10 cellular contexts compared by ENCODE assay signal in genomic region chr6:22024973-22025467, GRCh38.
DNase-seq lines count a peak whose midpoint lies in the region; ATAC-seq and TF ChIP-seq lines count a peak whose summit lies in the region.
"Had no signal": no experiment of that assay in that cellular context is flagged by ENCODE, and none has a peak within 500 bp of the region (broad histone marks: within the 10 kb centered on the region; RNA-seq: fewer than 3 reads in every experiment).

No MANE protein-coding gene starts in this region.

- no TSS peak for BruUV-seq in A673 (replicated peaks; lab: Mats Ljungman, UMichigan)

- DNase-seq in A673 (ENCODE audit: low spot score) (peak; percentile 66), endodermal cell (no peak), inferior parietal cortex (ENCODE audit: extremely low spot score) (no peak), NCI-H510A (lab: John Stamatoyannopoulos, UW) (no peak), DMS 273 (lab: John Stamatoyannopoulos, UW; ENCODE audit: unreplicated experiment) (no peak)
- DNase-seq in NK-92 treated with Interleukin-12 subunit alpha and Interleukin-12 subunit beta, amount 100 ng/mL, for 24 hours (lab: John Stamatoyannopoulos, UW): no peak

- peaks cover 6% of the 10 kb centered on the region for H3K9me3 Mint-ChIP-seq in endodermal cell

- H3K4me3 ChIP-seq in A673 (ENCODE audit: low read depth, low read length, poor library complexity, severe bottlenecking) (no peak overlapping the region), endodermal cell (ENCODE audit: low read length) (peak overlapping the region; percentile 61)
- H3K4me3 ChIP-seq: heart left ventricle had no signal

- peak overlapping the region; percentile 40 for H3K27ac ChIP-seq in A673 (ENCODE audit: low read depth, low read length, poor library complexity, severe bottlenecking)
- H3K27ac ChIP-seq in endodermal cell (ENCODE audit: low read depth, low read length): peak overlapping the region; percentile 91

- peak overlapping the region; percentile 32 for H3K4me3 Mint-ChIP-seq in endodermal cell

- H3K27ac Mint-ChIP-seq in endodermal cell: peak overlapping the region; percentile 97

- H3K36me3 ChIP-seq in A673 (ENCODE audit: insufficient read depth, low read length, poor library complexity, severe bottlenecking): no peaks in the 10 kb centered on the region
- peaks cover 58% of the 10 kb centered on the region for H3K36me3 ChIP-seq in endodermal cell (ENCODE audit: control insufficient read depth, insufficient read depth, low read length)

- H3K9ac ChIP-seq in endodermal cell (ENCODE audit: extremely low read depth, low read length, poor library complexity, severe bottlenecking): peak overlapping the region; percentile 69

- no peaks in the 10 kb centered on the region for H3K27me3 Mint-ChIP-seq in endodermal cell (ENCODE audit: insufficient read depth)
- H3K27me3 Mint-ChIP-seq: IgD-negative memory B cell had no signal

- H3K9me3 ChIP-seq in A673 (ENCODE audit: low read depth, low read length, poor library complexity, severe bottlenecking) (no peaks in the 10 kb centered on the region), endodermal cell (ENCODE audit: control insufficient read depth, low read length) (peaks cover 27% of the 10 kb centered on the region)

- 31 to 38% methylated on average over 1 to 4 of the region's 4 CpGs for WGBS in endodermal cell (ENCODE audit: insufficient coverage in 1 of 2, insufficient read length in 1 of 2), 2 experiments

- ATAC-seq in GM19455 (IDR thresholded peaks at IDR 0.05; ENCODE audit: unreplicated experiment) (peak; percentile 19), HG03460 (IDR thresholded peaks at IDR 0.05; ENCODE audit: unreplicated experiment) (peak; percentile 34)

- TF ChIP-seq CTCF in A673 (conservative IDR thresholded peaks at IDR 0.05; ENCODE audit: low read depth, low read length) (no peak), endodermal cell (conservative IDR thresholded peaks at IDR 0.05) (no peak)

- CTCF ChIA-PET in A673 (lab: Charles Lee): no interaction called here

- POLR2A ChIA-PET in A673 (lab: Charles Lee; ENCODE audit: low non-redundant PET): no interaction called here

- H3K27me3 ChIP-seq in A673 (replicated peaks; ENCODE audit: insufficient read depth, low read depth, low read length, poor library complexity): no peaks in the 10 kb centered on the region
- no peaks in the 10 kb centered on the region for H3K27me3 ChIP-seq in endodermal cell (ENCODE audit: control insufficient read depth, insufficient read depth, low read length, poor library complexity, severe bottlenecking)
- H3K27me3 ChIP-seq: heart left ventricle had no signal

- H3K4me1 ChIP-seq in A673 (ENCODE audit: insufficient read depth, low read length, poor library complexity, severe bottlenecking): peaks cover 11% of the 10 kb centered on the region
- H3K4me1 ChIP-seq in endodermal cell (ENCODE audit: control insufficient read depth, insufficient read depth, low read length): peaks cover 27% of the 10 kb centered on the region

- peaks cover 19% of the 10 kb centered on the region for H3K36me3 Mint-ChIP-seq in endodermal cell (ENCODE audit: low read depth)
- H3K36me3 Mint-ChIP-seq: IgD-negative memory B cell had no signal

- H3K4me1 Mint-ChIP-seq in endodermal cell: peaks cover 50% of the 10 kb centered on the region

- intact Hi-C loops in A673 (cut with micrococcal nuclease; ENCODE audit: unreplicated experiment): no loop called here
